In the genomic region with DNA sequence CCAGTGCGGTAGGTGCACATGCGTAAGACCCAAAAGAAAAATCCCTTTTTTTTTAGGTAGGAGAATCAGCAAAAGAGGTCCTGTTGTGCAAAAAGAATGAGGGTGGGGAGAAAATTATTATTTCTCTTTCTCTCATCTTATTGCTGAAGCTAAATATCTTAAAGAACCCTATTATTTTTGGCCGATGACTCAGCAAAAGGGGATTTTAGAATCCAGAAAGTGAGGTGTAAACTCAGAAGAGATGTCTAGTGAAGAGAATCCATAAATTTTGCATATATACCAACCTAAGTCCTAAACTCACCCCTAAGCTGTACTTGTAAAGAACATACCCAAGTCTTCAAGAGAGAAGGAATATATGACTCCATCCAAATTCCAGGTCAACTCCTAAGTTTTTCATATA, we compare ENCODE assay signal across 19 cellular contexts.
A peak's percentile ranks its signal among the peaks of the same experiment; 100 is the strongest.
DNase-seq lines count a peak whose midpoint lies in the region; ATAC-seq, FAIRE-seq and TF ChIP-seq lines count a peak whose summit lies in the region.
"Had no signal": no experiment of that assay in that cellular context is flagged by ENCODE, and none has a peak within 500 bp of the region (broad histone marks: within the 10 kb centered on the region; RNA-seq: fewer than 3 reads in every experiment).

No MANE protein-coding gene starts in this region.

- no peak overlapping the region for H3K18ac ChIP-seq in H9 (ENCODE audit: insufficient read length, low read depth, low read length)
- no peak overlapping the region for H3K18ac ChIP-seq in H1 (ENCODE audit: extremely low read depth, low read length)

- H3K36me3 ChIP-seq in H1 (ENCODE audit: control insufficient read depth in 2 of 4, insufficient read depth in 4 of 4, low read length in 3 of 4) = no peaks in the 10 kb centered on the region
- no peaks in the 10 kb centered on the region for H3K36me3 ChIP-seq in hepatocyte (replicated peaks; ENCODE audit: insufficient read depth, low read depth)
- H3K36me3 ChIP-seq: BLaER1, HAP-1 had no signal

- no peak for TF ChIP-seq RAD21 in A549 (conservative IDR thresholded peaks at IDR 0.05 in 1 of 2, IDR thresholded peaks at IDR 0.05 in 1 of 2)
- no peak for TF ChIP-seq RAD21 in H1 (IDR thresholded peaks at IDR 0.05 in 1 of 2, conservative IDR thresholded peaks at IDR 0.05 in 1 of 2; ENCODE audit: low read depth in 2 of 2, low read length in 2 of 2)

- H3K27ac ChIP-seq in A549 (no peak overlapping the region), H9 (ENCODE audit: insufficient read length, low read depth, low read length) (no peak overlapping the region), H1 (ENCODE audit: low read depth, low read length) (no peak overlapping the region), hepatocyte (no peak overlapping the region)
- H3K27ac ChIP-seq: BLaER1, C4-2B had no signal

- POLR2A ChIA-PET in A549 (lab: Yijun Ruan, JAX) (no interaction called here), H1 (lab: Charles Lee; ENCODE audit: partially characterized antibody) (no interaction called here)

- H4K5ac ChIP-seq in H9 (ENCODE audit: insufficient read length, low read depth, low read length) (no peak overlapping the region), H1 (ENCODE audit: insufficient read length, low read depth, low read length) (no peak overlapping the region)

- H2BK120ac ChIP-seq in H9 (ENCODE audit: low read depth, low read length, poor library complexity, severe bottlenecking) = no peak overlapping the region
- H2BK120ac ChIP-seq in H1 (replicated peaks; ENCODE audit: low read depth, low read length) = no peak overlapping the region

- H3K79me2 ChIP-seq in H9 (ENCODE audit: insufficient read depth, low read length) (no peaks in the 10 kb centered on the region), H1 (ENCODE audit: control insufficient read depth in 1 of 2, insufficient read depth in 2 of 2, low read length in 2 of 2) (no peaks in the 10 kb centered on the region), hepatocyte (no peaks in the 10 kb centered on the region)

- TF ChIP-seq EP300 in A549 (IDR thresholded peaks at IDR 0.05) = no peak
- TF ChIP-seq EP300 in H1 (IDR thresholded peaks at IDR 0.05; ENCODE audit: borderline replicate concordance in 1 of 2, low read depth in 2 of 2, low read length in 2 of 2) = no peak

- H2BK12ac ChIP-seq in H9 (ENCODE audit: insufficient read length, low read depth, low read length) (no peak overlapping the region), H1 (ENCODE audit: low read depth, low read length) (no peak overlapping the region)

- no peak overlapping the region for H3T11ph ChIP-seq in H9 (ENCODE audit: low read length)

- H3K79me1 ChIP-seq in H9 (ENCODE audit: insufficient read depth, low read depth, low read length, poor library complexity, severe bottlenecking) (no peaks in the 10 kb centered on the region), H1 (ENCODE audit: low read depth, low read length) (no peaks in the 10 kb centered on the region)

- H4K8ac ChIP-seq in H9 (replicated peaks; ENCODE audit: insufficient read length, low read depth, low read length) (no peak overlapping the region), H1 (ENCODE audit: extremely low read depth, insufficient read depth, low read length) (no peak overlapping the region)

- no peak overlapping the region for H4K91ac ChIP-seq in H9 (ENCODE audit: insufficient read length, low read depth, low read length)
- no peak overlapping the region for H4K91ac ChIP-seq in H1 (replicated peaks; ENCODE audit: insufficient read length, low read length)

- no peaks in the 10 kb centered on the region for H3K9me2 ChIP-seq in hepatocyte (replicated peaks; ENCODE audit: insufficient read depth)

- H3K4me1 Mint-ChIP-seq in H9 = no peaks in the 10 kb centered on the region
- no peaks in the 10 kb centered on the region for H3K4me1 Mint-ChIP-seq in type B pancreatic cell (ENCODE audit: unreplicated experiment)
- H3K4me1 Mint-ChIP-seq in activated T-helper 2 cell treated with anti-CD3 and anti-CD28 coated beads, Interferon-gamma antibody, Interleukin-2, Interleukin-4, amounts not matched to agents 10 μg/mL and 5 μg/mL and 100 μg/mL, durations not matched to agents 14 hours and 24 hours and 36 hours (ENCODE audit: low read depth) = no peaks in the 10 kb centered on the region
- H3K4me1 Mint-ChIP-seq: B cell had no signal

- no peak overlapping the region for H3K56ac ChIP-seq in H9 (ENCODE audit: insufficient read length, low read depth, low read length)
- no peak overlapping the region for H3K56ac ChIP-seq in H1 (replicated peaks; ENCODE audit: insufficient read length, low read depth, low read length)

- peak overlapping the region in 2 of 3 experiments; percentile 48 to 69; a peak in 1 of 7 replicates for H3K27ac Mint-ChIP-seq in H9
- no peak overlapping the region for H3K27ac Mint-ChIP-seq in type B pancreatic cell
- no peak overlapping the region for H3K27ac Mint-ChIP-seq in activated T-helper 2 cell treated with anti-CD3 and anti-CD28 coated beads, Interferon-gamma antibody, Interleukin-2, Interleukin-4, amounts not matched to agents 10 μg/mL and 5 μg/mL and 100 μg/mL, durations not matched to agents 14 hours and 24 hours and 36 hours
- H3K27ac Mint-ChIP-seq: B cell; CD4-positive, CD25-positive, alpha-beta regulatory T cell; CD8-positive, alpha-beta T cell; HFFc6 had no signal

- no peak for TF ChIP-seq POLR2A in A549 (IDR thresholded peaks at IDR 0.05; ENCODE audit: low read length)
- TF ChIP-seq POLR2A in H1 (IDR thresholded peaks at IDR 0.05; ENCODE audit: control extremely low read depth in 1 of 2, low read depth in 2 of 2, low read length in 2 of 2) = no peak

- no peak overlapping the region for H2BK5ac ChIP-seq in H9 (ENCODE audit: insufficient read length, low read length)
- H2BK5ac ChIP-seq in H1 (ENCODE audit: low read depth, low read length) = no peak overlapping the region

- H3K4ac ChIP-seq in H9 (ENCODE audit: low read depth, low read length) = no peak overlapping the region
- no peak overlapping the region for H3K4ac ChIP-seq in H1 (replicated peaks; ENCODE audit: insufficient read length, low read depth, low read length)

- H3K4me1 ChIP-seq in A549 = no peaks in the 10 kb centered on the region
- no peaks in the 10 kb centered on the region for H3K4me1 ChIP-seq in H9 (ENCODE audit: insufficient read depth, low read length)
- H3K4me1 ChIP-seq in H1 (replicated peaks in 1 of 4; ENCODE audit: control insufficient read depth in 3 of 4, insufficient read depth in 4 of 4, low read length in 3 of 4) = no peaks in the 10 kb centered on the region
- no peaks in the 10 kb centered on the region for H3K4me1 ChIP-seq in hepatocyte (ENCODE audit: insufficient read depth)
- H3K4me1 ChIP-seq: Caco-2, HAP-1 had no signal

- H3K36me3 Mint-ChIP-seq in H9 (ENCODE audit: insufficient read depth in 1 of 3, low read depth in 3 of 3) = peaks cover 0 to 1% (median 0%) of the 10 kb centered on the region in 3 experiments; a peak in 2 of 7 replicates
- no peaks in the 10 kb centered on the region for H3K36me3 Mint-ChIP-seq in type B pancreatic cell
- no peaks in the 10 kb centered on the region for H3K36me3 Mint-ChIP-seq in activated T-helper 2 cell treated with anti-CD3 and anti-CD28 coated beads, Interferon-gamma antibody, Interleukin-2, Interleukin-4, amounts not matched to agents 10 μg/mL and 5 μg/mL and 100 μg/mL, durations not matched to agents 14 hours and 24 hours and 36 hours (ENCODE audit: low read depth)
- H3K36me3 Mint-ChIP-seq: CD4-positive, CD25-positive, alpha-beta regulatory T cell; CD8-positive, alpha-beta T cell had no signal

- DNase-seq in A549 (ENCODE audit: low read depth in 1 of 2, low spot score in 1 of 2) (no peak), H9 (no peak), H1 (ENCODE audit: low read depth in 1 of 2, low spot score in 2 of 2) (no peak), type B pancreatic cell (ENCODE audit: extremely low spot score, unreplicated experiment) (no peak), hepatocyte (ENCODE audit: low spot score) (no peak)
- DNase-seq in activated T-helper 2 cell treated with anti-CD3 and anti-CD28 coated beads, Interferon-gamma antibody, Interleukin-2, Interleukin-4, amounts not matched to agents 10 μg/mL and 5 μg/mL and 100 μg/mL, durations not matched to agents 14 hours and 24 hours and 36 hours (ENCODE audit: low spot score) = no peak
- DNase-seq: 8988T; Caco-2; CD4-positive, CD25-positive, alpha-beta regulatory T cell; CD8-positive, alpha-beta T cell; DMS153; DND-41; HFFc6 had no signal

- ATAC-seq in A549 = no peak
- ATAC-seq: CD8-positive, alpha-beta T cell had no signal

- intact Hi-C loops in activated T-helper 2 cell treated with anti-CD3 and anti-CD28 coated beads, Interferon-gamma antibody, Interleukin-2, Interleukin-4, amounts not matched to agents 10 μg/mL and 5 μg/mL and 100 μg/mL, durations not matched to agents 14 hours and 24 hours and 36 hours (cut with micrococcal nuclease) = no loop called here

- H3K23ac ChIP-seq in H9 (ENCODE audit: insufficient read length, low read depth, low read length) = no peak overlapping the region
- no peak overlapping the region for H3K23ac ChIP-seq in H1 (ENCODE audit: insufficient read length)

- H3K4me3 Mint-ChIP-seq in H9 (no peak overlapping the region), type B pancreatic cell (no peak overlapping the region)
- H3K4me3 Mint-ChIP-seq in activated T-helper 2 cell treated with anti-CD3 and anti-CD28 coated beads, Interferon-gamma antibody, Interleukin-2, Interleukin-4, amounts not matched to agents 10 μg/mL and 5 μg/mL and 100 μg/mL, durations not matched to agents 14 hours and 24 hours and 36 hours (ENCODE audit: low read depth) = no peak overlapping the region
- H3K4me3 Mint-ChIP-seq: B cell; CD8-positive, alpha-beta T cell; HFFc6 had no signal

- H3K9ac ChIP-seq in H9 (ENCODE audit: extremely low read depth, insufficient read length, low read length) (no peak overlapping the region), H1 (replicated peaks in 1 of 4; ENCODE audit: extremely low read depth in 1 of 4, low read depth in 3 of 4, low read length in 3 of 4) (no peak overlapping the region)
- H3K9ac ChIP-seq: BLaER1 had no signal

- H3K9me3 ChIP-seq in A549 (no peaks in the 10 kb centered on the region), H9 (ENCODE audit: control insufficient read depth, low read depth, low read length) (no peaks in the 10 kb centered on the region), H1 (ENCODE audit: insufficient read depth in 2 of 2, low read depth in 1 of 2, low read length in 1 of 2) (no peaks in the 10 kb centered on the region), hepatocyte (ENCODE audit: low read depth) (no peaks in the 10 kb centered on the region)
- H3K9me3 ChIP-seq: Caco-2, HAP-1 had no signal

- CTCF ChIA-PET in A549 (lab: Yijun Ruan, JAX) = no interaction called here
- CTCF ChIA-PET in H1 (lab: Charles Lee; ENCODE audit: partially characterized antibody) = interaction anchor here (0.6 kb wide), 1 partner anchor 372 kb away, joined by 4 read pairs; no protein-coding TSS in a partner anchor

- H2AFZ ChIP-seq in H9 (ENCODE audit: low read length) (no peak overlapping the region), H1 (ENCODE audit: low read length) (no peak overlapping the region), hepatocyte (no peak overlapping the region)

- H3K23me2 ChIP-seq in H9 (ENCODE audit: insufficient read length, low read depth, low read length, poor library complexity, severe bottlenecking) = no peaks in the 10 kb centered on the region
- no peaks in the 10 kb centered on the region for H3K23me2 ChIP-seq in H1 (ENCODE audit: low read depth, low read length)

- H2AK5ac ChIP-seq in H9 (ENCODE audit: insufficient read length, low read length) = no peak overlapping the region
- no peak overlapping the region for H2AK5ac ChIP-seq in H1 (ENCODE audit: low read depth, low read length)

- TF ChIP-seq CTCF in A549 (IDR thresholded peaks at IDR 0.05) (no peak), H9 (conservative IDR thresholded peaks at IDR 0.05) (no peak), H1 (IDR thresholded peaks at IDR 0.05; ENCODE audit: control extremely low read depth in 1 of 3, insufficient read depth in 1 of 3, low read depth in 1 of 3, low read length in 3 of 3) (no peak), type B pancreatic cell (conservative IDR thresholded peaks at IDR 0.05) (no peak), hepatocyte (IDR thresholded peaks at IDR 0.05; ENCODE audit: poor library complexity) (no peak)

- no peaks in the 10 kb centered on the region for H4K20me1 ChIP-seq in H9 (ENCODE audit: control insufficient read depth, insufficient read depth, insufficient read length)
- no peaks in the 10 kb centered on the region for H4K20me1 ChIP-seq in H1 (replicated peaks in 1 of 2; ENCODE audit: control insufficient read depth in 1 of 2, insufficient read depth in 2 of 2, low read length in 2 of 2)
- H4K20me1 ChIP-seq in hepatocyte (ENCODE audit: insufficient read depth, poor library complexity, severe bottlenecking) = no peaks in the 10 kb centered on the region
- H4K20me1 ChIP-seq: BLaER1 had no signal

- H2BK15ac ChIP-seq in H9 (ENCODE audit: low read depth, low read length) (no peak overlapping the region), H1 (ENCODE audit: low read length) (no peak overlapping the region)

- no peak for FAIRE-seq in A549 (lab: Jason Lieb, UNC)
- no peak for FAIRE-seq in H1 (lab: Jason Lieb, UNC)
- FAIRE-seq: G401.6, GM12892 had no signal

- peaks cover 0 to 5% of the 10 kb centered on the region in 2 experiments; a peak in 1 of 5 replicates for H3K9me3 Mint-ChIP-seq in H9
- no peaks in the 10 kb centered on the region for H3K9me3 Mint-ChIP-seq in type B pancreatic cell
- peaks cover 42% of the 10 kb centered on the region for H3K9me3 Mint-ChIP-seq in activated T-helper 2 cell treated with anti-CD3 and anti-CD28 coated beads, Interferon-gamma antibody, Interleukin-2, Interleukin-4, amounts not matched to agents 10 μg/mL and 5 μg/mL and 100 μg/mL, durations not matched to agents 14 hours and 24 hours and 36 hours

- H3K4me3 ChIP-seq in A549 (no peak overlapping the region), H1 (ENCODE audit: extremely low read depth in 1 of 4, insufficient read depth in 2 of 4, low read depth in 3 of 4, low read length in 4 of 4) (no peak overlapping the region), hepatocyte (no peak overlapping the region)
- H3K4me3 ChIP-seq: BLaER1, HAP-1 had no signal

- no peak overlapping the region for H3K4me2 ChIP-seq in A549
- no peak overlapping the region for H3K4me2 ChIP-seq in H9 (ENCODE audit: insufficient read depth, insufficient read length, low read length)
- H3K4me2 ChIP-seq in H1 (ENCODE audit: insufficient read depth in 1 of 2, low read depth in 2 of 2, low read length in 2 of 2) = no peak overlapping the region
- H3K4me2 ChIP-seq in hepatocyte = no peak overlapping the region
- H3K4me2 ChIP-seq: BLaER1 had no signal

- H2BK20ac ChIP-seq in H9 (ENCODE audit: low read depth, low read length, poor library complexity, severe bottlenecking) (no peak overlapping the region), H1 (ENCODE audit: low read length) (no peak overlapping the region)

- no peaks in the 10 kb centered on the region for H3K27me3 Mint-ChIP-seq in H9 (ENCODE audit: low read depth)
- H3K27me3 Mint-ChIP-seq in type B pancreatic cell = no peaks in the 10 kb centered on the region
- H3K27me3 Mint-ChIP-seq in activated T-helper 2 cell treated with anti-CD3 and anti-CD28 coated beads, Interferon-gamma antibody, Interleukin-2, Interleukin-4, amounts not matched to agents 10 μg/mL and 5 μg/mL and 100 μg/mL, durations not matched to agents 14 hours and 24 hours and 36 hours (ENCODE audit: low read depth) = no peaks in the 10 kb centered on the region
- H3K27me3 Mint-ChIP-seq: B cell; CD4-positive, CD25-positive, alpha-beta regulatory T cell had no signal

- H3K27me3 ChIP-seq in H9 (ENCODE audit: insufficient read depth, low read length) = no peaks in the 10 kb centered on the region
- no peaks in the 10 kb centered on the region for H3K27me3 ChIP-seq in H1 (replicated peaks in 1 of 4; ENCODE audit: control insufficient read depth in 3 of 4, extremely low read depth in 1 of 4, insufficient read depth in 3 of 4, low read length in 3 of 4)
- no peaks in the 10 kb centered on the region for H3K27me3 ChIP-seq in hepatocyte
- H3K27me3 ChIP-seq: BLaER1 had no signal

- H3K14ac ChIP-seq in H9 (ENCODE audit: insufficient read depth, low read length) (no peak overlapping the region), H1 (ENCODE audit: insufficient read length) (no peak overlapping the region)

- WGBS in A549 (ENCODE audit: missing lambda C conversion rate) = 34% methylated on average over 3 of the region's 3 CpGs
- no CpG with 5 or more reads among the region's 3 CpGs for WGBS in H9 (ENCODE audit: extremely low coverage, insufficient read length, low lambda C conversion rate)
- 82% methylated on average over 3 of the region's 3 CpGs; no CpG with 5 or more reads in 1 of the 2 experiments for WGBS in H1 (ENCODE audit: extremely low coverage in 1 of 2, insufficient coverage in 1 of 2, insufficient read length in 1 of 2, insufficient replicate concordance in 2 of 2, low coverage in 1 of 2, low lambda C conversion rate in 2 of 2, missing lambda C conversion rate in 1 of 2), 2 experiments
- WGBS in hepatocyte (ENCODE audit: low lambda C conversion rate, missing lambda C conversion rate) = 91% methylated on average over 3 of the region's 3 CpGs

Comparison
In these comparisons a context has a peak if more than half of its experiments do, and no peak if none do; other contexts are left out.
1. H3K27ac Mint-ChIP-seq: peak in H9 (2 of 3); none in type B pancreatic cell (single experiment) and activated T-helper 2 cell treated with anti-CD3 and anti-CD28 coated beads, Interferon-gamma antibody, Interleukin-2, Interleukin-4, amounts not matched to agents 10 μg/mL and 5 μg/mL and 100 μg/mL, durations not matched to agents 14 hours and 24 hours and 36 hours (single experiment).
2. Of the 18 proteins assayed by ChIP-seq in both H1 and A549: peak only in H1: none; only in A549: none; in both: MAFK; in neither: 17.